Comparison of ENCODE assay signal across 23 cellular contexts in genomic region chr12:57143454-57143853, GRCh38. TPM values are rescaled to one million over a fixed set of nuclear protein-coding genes. Genes with fewer than 3 reads are reported as not detected.
DNase-seq lines count a peak whose midpoint lies in the region; ATAC-seq, FAIRE-seq and TF ChIP-seq lines count a peak whose summit lies in the region.
"Had no signal": no experiment of that assay in that cellular context is flagged by ENCODE, and none has a peak within 500 bp of the region (broad histone marks: within the 10 kb centered on the region; RNA-seq: fewer than 3 reads in every experiment).

No MANE protein-coding gene starts in this region.

- no peak for FAIRE-seq in K562 (lab: Jason Lieb, UNC)
- FAIRE-seq: endothelial cell of umbilical vein, H54 had no signal

- TF ChIP-seq RAD21 in K562 (CRISPR knock-in tag; conservative IDR thresholded peaks at IDR 0.05 in 1 of 2, IDR thresholded peaks at IDR 0.05 in 1 of 2) = no peak

- H3K9me1 ChIP-seq in K562 (ENCODE audit: control insufficient read depth, insufficient read depth, low read length) = no peaks in the 10 kb centered on the region

- DNase-seq in stimulated activated naive CD8-positive, alpha-beta T cell treated with anti-CD3 and anti-CD28 coated beads, Interleukin-15, Interleukin-2, amounts not matched to agents 100 U/mL and 50 U/mL, for 24 hours = no peak
- DNase-seq in K562 (ENCODE audit: extremely low read depth in 1 of 4, low spot score in 3 of 4) (no peak), neuronal stem cell (ENCODE audit: low spot score) (no peak), vagina (ENCODE audit: extremely low spot score in 2 of 2) (no peak), endothelial cell (ENCODE audit: low spot score) (no peak), NCI-H1417 treated with DMSO at 0.1 percent for 48 hours (lab: John Stamatoyannopoulos, UW) (no peak), nucleus accumbens (lab: John Stamatoyannopoulos, UW) (no peak)
- DNase-seq: colonic mucosa, COR-L47, KBM-7, NCI-H2081 treated with DMSO at 0.1 percent for 48 hours, NCI-H510A treated with DMSO at 0.1 percent for 48 hours, SHP77 treated with DMSO at 0.1 percent for 48 hours had no signal

- peaks cover 12 to 17% of the 10 kb centered on the region in 2 experiments; a peak in 3 of 5 replicates for H3K4me1 ChIP-seq in K562 (replicated peaks in 1 of 2; ENCODE audit: control insufficient read depth in 2 of 2, insufficient read depth in 2 of 2, low read length in 2 of 2)
- H3K4me1 ChIP-seq in neuronal stem cell (ENCODE audit: control insufficient read depth in 2 of 2, insufficient read depth in 1 of 2, low read depth in 1 of 2, low read length in 2 of 2) = peaks cover 4 to 16% of the 10 kb centered on the region in 2 donors
- H3K4me1 ChIP-seq in vagina = peaks cover 86% of the 10 kb centered on the region

- H3K4ac ChIP-seq in neuronal stem cell (ENCODE audit: low read length) = no peak overlapping the region

- H2AK5ac ChIP-seq in neuronal stem cell (ENCODE audit: low read depth, low read length) = no peak overlapping the region

- no TSS peak for BruUV-seq in K562 (replicated peaks; lab: Mats Ljungman, UMichigan)

- 21% methylated on average over 4 of the region's 4 CpGs for WGBS in K562 (ENCODE audit: insufficient coverage, low coverage, missing lambda C conversion rate)
- no CpG with 5 or more reads among the region's 4 CpGs for WGBS in neuronal stem cell (ENCODE audit: extremely low coverage in 2 of 2, insufficient read length in 2 of 2, insufficient replicate concordance in 1 of 2), 2 donors

- CTCF ChIA-PET in K562 (lab: Yijun Ruan, JAX; ENCODE audit: low intra/inter-chr PET ratio) = no interaction called here

- H2BK12ac ChIP-seq in neuronal stem cell (ENCODE audit: low read length) = no peak overlapping the region

- no peak overlapping the region for H4K8ac ChIP-seq in neuronal stem cell (ENCODE audit: low read depth, low read length)

- no peak for TF ChIP-seq CTCF in K562 (IDR thresholded peaks at IDR 0.05 in 2 of 3, conservative IDR thresholded peaks at IDR 0.05 in 1 of 3; ENCODE audit: insufficient read depth in 2 of 3, low read depth in 1 of 3, low read length in 3 of 3)
- no peak for TF ChIP-seq CTCF in vagina (IDR thresholded peaks at IDR 0.05)
- no peak for TF ChIP-seq CTCF in endothelial cell (IDR thresholded peaks at IDR 0.05; ENCODE audit: unreplicated experiment)

- peaks cover 6% of the 10 kb centered on the region for H3K79me1 ChIP-seq in neuronal stem cell (ENCODE audit: low read depth, low read length)

- peak overlapping the region; percentile 35 for H3K18ac ChIP-seq in neuronal stem cell (ENCODE audit: low read length)

- no peaks in the 10 kb centered on the region for H3K9me3 ChIP-seq in K562 (replicated peaks; ENCODE audit: control insufficient read depth, insufficient read depth, low read depth, low read length)
- H3K9me3 ChIP-seq in neuronal stem cell (replicated peaks in 1 of 2; ENCODE audit: control insufficient read depth in 2 of 2, insufficient read depth in 1 of 2, low read depth in 1 of 2, low read length in 2 of 2) = no peaks in the 10 kb centered on the region
- H3K9me3 ChIP-seq in vagina = no peaks in the 10 kb centered on the region
- H3K9me3 ChIP-seq: colonic mucosa, neutrophil had no signal

- no peak for ATAC-seq in stimulated activated naive CD8-positive, alpha-beta T cell treated with anti-CD3 and anti-CD28 coated beads, Interleukin-15, Interleukin-2, amounts not matched to agents 100 U/mL and 50 U/mL, for 24 hours
- ATAC-seq in K562 = no peak
- ATAC-seq: stimulated activated memory B cell treated with anti-CD40 and anti-IgM and Interleukin-4, amounts not matched to agents 10 μg/mL and 1 μg/mL and 100 μg/mL, for 72 hours; WTC11 had no signal

- H3K27ac ChIP-seq in K562 (ENCODE audit: extremely low read depth, low read depth, low read length) (no peak overlapping the region), neuronal stem cell (replicated peaks; ENCODE audit: low read length) (no peak overlapping the region), vagina (peak overlapping the region; percentile 81)
- H3K27ac ChIP-seq: colonic mucosa, neutrophil had no signal

- no peak overlapping the region for H4K91ac ChIP-seq in neuronal stem cell (ENCODE audit: low read depth, low read length, poor library complexity)

- H3K36me3 ChIP-seq in K562 (ENCODE audit: control insufficient read depth, insufficient read depth, low read length) (no peaks in the 10 kb centered on the region), neuronal stem cell (replicated peaks in 1 of 2; ENCODE audit: control insufficient read depth in 2 of 2, insufficient read depth in 2 of 2, low read length in 2 of 2) (peaks cover 49 to 98% of the 10 kb centered on the region in 2 donors), vagina (peaks cover 0 to 69% of the 10 kb centered on the region in 2 donors)
- H3K36me3 ChIP-seq: neutrophil had no signal

- TF ChIP-seq POLR2A in K562 (conservative IDR thresholded peaks at IDR 0.05) (no peak), vagina (IDR thresholded peaks at IDR 0.05) (no peak)

- peak overlapping the region in 1 of 2 experiments; percentile 42; a peak in 1 of 4 replicates for H3K9ac ChIP-seq in K562 (ENCODE audit: insufficient read depth in 1 of 2, low read depth in 2 of 2, low read length in 2 of 2)
- no peak overlapping the region for H3K9ac ChIP-seq in neuronal stem cell (ENCODE audit: low read depth, low read length, poor library complexity)

- no peaks in the 10 kb centered on the region for H3K4me1 Mint-ChIP-seq in stimulated activated naive CD8-positive, alpha-beta T cell treated with anti-CD3 and anti-CD28 coated beads, Interleukin-15, Interleukin-2, amounts not matched to agents 100 ng/mL and 50 ng/mL, for 24 hours (ENCODE audit: low read depth)
- peaks cover 30% of the 10 kb centered on the region for H3K4me1 Mint-ChIP-seq in endothelial cell (ENCODE audit: unreplicated experiment)

- POLR2A ChIA-PET in K562 (lab: Yijun Ruan, JAX) = interaction anchor here (0.9 kb wide), 1 partner anchor 83 kb away, joined by 3 read pairs; no protein-coding TSS in a partner anchor

- 0 out of 2 replicates have a peak, but pooled peaks cover 3% of the 10 kb centered on the region for H4K20me1 ChIP-seq in K562 (replicated peaks; ENCODE audit: control insufficient read depth, insufficient read depth, low read length)

- H3K27me3 ChIP-seq in K562 (ENCODE audit: control insufficient read depth in 2 of 2, insufficient read depth in 2 of 2, low read length in 2 of 2) (peaks cover 0 to 11% of the 10 kb centered on the region in 2 experiments; a peak in 2 of 5 replicates), neuronal stem cell (ENCODE audit: control insufficient read depth in 3 of 3, insufficient read depth in 3 of 3, low read depth in 1 of 3, low read length in 3 of 3) (no peaks in the 10 kb centered on the region), vagina (no peaks in the 10 kb centered on the region)
- H3K27me3 ChIP-seq: colonic mucosa, neutrophil had no signal

- no peak overlapping the region for H3K23ac ChIP-seq in neuronal stem cell (ENCODE audit: low read depth, low read length, poor library complexity)

- no peaks in the 10 kb centered on the region for H3K79me2 ChIP-seq in K562 (ENCODE audit: control insufficient read depth, insufficient read depth, low read length)

- no peak overlapping the region for H2BK15ac ChIP-seq in neuronal stem cell (ENCODE audit: low read length)

- H3K14ac ChIP-seq in neuronal stem cell (ENCODE audit: low read length) = no peak overlapping the region

- H2AFZ ChIP-seq in K562 (ENCODE audit: low read depth, low read length) (no peak overlapping the region), neuronal stem cell (ENCODE audit: low read length) (no peak overlapping the region)

- no peaks in the 10 kb centered on the region for H3K27me3 Mint-ChIP-seq in stimulated activated naive CD8-positive, alpha-beta T cell treated with anti-CD3 and anti-CD28 coated beads, Interleukin-15, Interleukin-2, amounts not matched to agents 100 ng/mL and 50 ng/mL, for 24 hours
- H3K27me3 Mint-ChIP-seq in endothelial cell (ENCODE audit: unreplicated experiment) = peaks cover 16% of the 10 kb centered on the region
- H3K27me3 Mint-ChIP-seq: stimulated activated memory B cell treated with anti-CD40 and anti-IgM and Interleukin-4, amounts not matched to agents 10 μg/mL and 1 μg/mL and 100 μg/mL, for 72 hours had no signal

- no peaks in the 10 kb centered on the region for H3K9me3 Mint-ChIP-seq in stimulated activated naive CD8-positive, alpha-beta T cell treated with anti-CD3 and anti-CD28 coated beads, Interleukin-15, Interleukin-2, amounts not matched to agents 100 ng/mL and 50 ng/mL, for 24 hours
- H3K9me3 Mint-ChIP-seq in endothelial cell (ENCODE audit: unreplicated experiment) = no peaks in the 10 kb centered on the region
- H3K9me3 Mint-ChIP-seq: mesothelial cell of epicardium; stimulated activated memory B cell treated with anti-CD40 and anti-IgM and Interleukin-4, amounts not matched to agents 10 μg/mL and 1 μg/mL and 100 μg/mL, for 72 hours; T-helper 2 cell treated with Interferon-gamma antibody and Interleukin-4, amounts not matched to agents 5 μg/mL and 100 μg/mL, for 36 hours; WTC11 had no signal

- no peak overlapping the region for H2BK5ac ChIP-seq in neuronal stem cell (ENCODE audit: low read length)

- H3K4me2 ChIP-seq in K562 (ENCODE audit: insufficient read depth, low read length) (no peak overlapping the region), neuronal stem cell (ENCODE audit: insufficient read depth, low read length, poor library complexity, severe bottlenecking) (no peak overlapping the region)

- TF ChIP-seq EP300 in K562 (IDR thresholded peaks at IDR 0.05; ENCODE audit: low read length) = no peak

- in situ Hi-C loops in K562 (cut with MboI) = no loop called here

- H3K27ac Mint-ChIP-seq in stimulated activated naive CD8-positive, alpha-beta T cell treated with anti-CD3 and anti-CD28 coated beads, Interleukin-15, Interleukin-2, amounts not matched to agents 100 ng/mL and 50 ng/mL, for 24 hours = peak overlapping the region; percentile 29
- H3K27ac Mint-ChIP-seq in endothelial cell (ENCODE audit: unreplicated experiment) = no peak overlapping the region
- H3K27ac Mint-ChIP-seq: stimulated activated memory B cell treated with anti-CD40 and anti-IgM and Interleukin-4, amounts not matched to agents 10 μg/mL and 1 μg/mL and 100 μg/mL, for 72 hours; T-helper 2 cell treated with Interferon-gamma antibody and Interleukin-4, amounts not matched to agents 5 μg/mL and 100 μg/mL, for 36 hours; WTC11 had no signal

- H3K4me3 ChIP-seq in K562 (no peak overlapping the region), neuronal stem cell (ENCODE audit: low read length in 2 of 2) (no peak overlapping the region), vagina (no peak overlapping the region)
- H3K4me3 ChIP-seq: colonic mucosa had no signal

- no peak overlapping the region for H3K4me3 Mint-ChIP-seq in stimulated activated naive CD8-positive, alpha-beta T cell treated with anti-CD3 and anti-CD28 coated beads, Interleukin-15, Interleukin-2, amounts not matched to agents 100 ng/mL and 50 ng/mL, for 24 hours
- no peak overlapping the region for H3K4me3 Mint-ChIP-seq in endothelial cell (ENCODE audit: unreplicated experiment)
- H3K4me3 Mint-ChIP-seq: mesothelial cell of epicardium; stimulated activated memory B cell treated with anti-CD40 and anti-IgM and Interleukin-4, amounts not matched to agents 10 μg/mL and 1 μg/mL and 100 μg/mL, for 72 hours; T-helper 2 cell treated with Interferon-gamma antibody and Interleukin-4, amounts not matched to agents 5 μg/mL and 100 μg/mL, for 36 hours; WTC11 had no signal

- no peak overlapping the region for H2BK120ac ChIP-seq in neuronal stem cell (ENCODE audit: low read depth, low read length)

- intact Hi-C loops in K562 (cut with micrococcal nuclease) (no loop called here), vagina (cut with DNase I) (no loop called here)

- H3K36me3 Mint-ChIP-seq in stimulated activated naive CD8-positive, alpha-beta T cell treated with anti-CD3 and anti-CD28 coated beads, Interleukin-15, Interleukin-2, amounts not matched to agents 100 ng/mL and 50 ng/mL, for 24 hours (ENCODE audit: low read depth) = no peaks in the 10 kb centered on the region
- peaks cover 11% of the 10 kb centered on the region for H3K36me3 Mint-ChIP-seq in endothelial cell (ENCODE audit: low read depth, unreplicated experiment)
- H3K36me3 Mint-ChIP-seq: stimulated activated memory B cell treated with anti-CD40 and anti-IgM and Interleukin-4, amounts not matched to agents 10 μg/mL and 1 μg/mL and 100 μg/mL, for 72 hours had no signal

RNA-seq across cellular contexts. Expression of gene LRP1-AS, which starts 4.0 kb away (rescaled TPM):
- total RNA-seq in K562 (2011; cell fraction: chromatin; rRNA removed; ENCODE audit: low replicate concordance) = not detected in 2 replicates
- not detected in 2 replicates for total RNA-seq in K562 (2011; cell fraction: nucleolus; rRNA removed)
- not detected in 2 replicates for total RNA-seq in K562 (2011; cell fraction: nucleoplasm; rRNA removed)
- total RNA-seq in K562 (2014; rRNA removed) (not detected in 2 replicates), K562 (2014; rRNA removed; fragmentation: Illumina TruSeq; extraction: Trizol) (not detected in 2 replicates), K562 (2015; rRNA removed; fragmentation: Illumina TruSeq; extraction: Trizol) (not detected in 2 replicates), K562 (2021) (not detected in 2 replicates), vagina (not detected), endothelial cell (ENCODE audit: unreplicated experiment) (0.46 TPM)
- polyA plus RNA-seq in K562 (2011; rRNA removed) (not detected in 2 replicates), K562 (2014; fragmentation: Illumina TruSeq; extraction: Trizol) (not detected in 2 replicates), K562 (2014; fragmentation: Nextera tagmentation; extraction: Ambion mirVana) (not detected), K562 (2014; rRNA removed) (not detected in 2 replicates)
- not detected in 2 replicates for polyA plus RNA-seq in K562 (2011; cell fraction: cytosol; rRNA removed)
- not detected in 2 replicates for polyA plus RNA-seq in K562 (2011; cell fraction: nucleus; rRNA removed)
- not detected in 2 replicates for polyA plus RNA-seq in K562 (2012)
- not detected in 2 replicates for polyA minus RNA-seq in K562 (2011; rRNA and poly(A)+ RNA removed)
- polyA minus RNA-seq in K562 (2011; cell fraction: cytosol; rRNA and poly(A)+ RNA removed) = not detected in 2 replicates
- not detected in 2 replicates for polyA minus RNA-seq in K562 (2011; cell fraction: nucleus; rRNA and poly(A)+ RNA removed)
- not detected for polyA plus RNA-seq in neuronal stem cell (2013, experiment 1 of 2)
- polyA plus RNA-seq in neuronal stem cell (2013, experiment 2 of 2) = not detected
- total RNA-seq: colonic mucosa, endothelial cell of umbilical vein, fibroblast of villous mesenchyme, kidney epithelial cell, mesothelial cell of epicardium, WTC11 had no signal
- polyA plus RNA-seq: endothelial cell of umbilical vein had no signal

RNA-seq across cellular contexts. Expression of gene LRP1, which starts 15.2 kb away (rescaled TPM):
- 2.3 and 6.7 TPM in 2 replicates for total RNA-seq in K562 (2011; cell fraction: chromatin; rRNA removed; ENCODE audit: low replicate concordance)
- total RNA-seq in K562 (2011; cell fraction: nucleolus; rRNA removed) = 1.8 and 3.5 TPM in 2 replicates
- total RNA-seq in K562 (2011; cell fraction: nucleoplasm; rRNA removed) = 2.2 and 5.4 TPM in 2 replicates
- total RNA-seq in K562 (2014; rRNA removed) = 0.18 and 0.29 TPM in 2 replicates
- total RNA-seq in K562 (2014; rRNA removed; fragmentation: Illumina TruSeq; extraction: Trizol) = 0.03 and 0.04 TPM in 2 replicates
- total RNA-seq in K562 (2015; rRNA removed; fragmentation: Illumina TruSeq; extraction: Trizol) = 0.11 and 0.36 TPM in 2 replicates
- total RNA-seq in K562 (2021) = 0.64 and 1.1 TPM in 2 replicates
- 0.28 and 0.45 TPM in 2 replicates for polyA plus RNA-seq in K562 (2011; rRNA removed)
- 0.27 and 0.66 TPM in 2 replicates for polyA plus RNA-seq in K562 (2011; cell fraction: cytosol; rRNA removed)
- polyA plus RNA-seq in K562 (2011; cell fraction: nucleus; rRNA removed) = 1.5 and 1.9 TPM in 2 replicates
- 0.33 and 1.8 TPM in 2 replicates for polyA plus RNA-seq in K562 (2012)
- 0.13 and 0.15 TPM in 2 replicates for polyA plus RNA-seq in K562 (2014; fragmentation: Illumina TruSeq; extraction: Trizol)
- not detected for polyA plus RNA-seq in K562 (2014; fragmentation: Nextera tagmentation; extraction: Ambion mirVana)
- polyA plus RNA-seq in K562 (2014; rRNA removed) = 0.19 and 0.45 TPM in 2 replicates
- polyA minus RNA-seq in K562 (2011; rRNA and poly(A)+ RNA removed) = 1.9 and 2.0 TPM in 2 replicates
- polyA minus RNA-seq in K562 (2011; cell fraction: cytosol; rRNA and poly(A)+ RNA removed) = 2.4 and 4.2 TPM in 2 replicates
- 0.40 and 2.8 TPM in 2 replicates for polyA minus RNA-seq in K562 (2011; cell fraction: nucleus; rRNA and poly(A)+ RNA removed)
- 13.3 TPM for polyA plus RNA-seq in neuronal stem cell (2013, experiment 1 of 2)
- 12.4 TPM for polyA plus RNA-seq in neuronal stem cell (2013, experiment 2 of 2)
- 477 TPM for total RNA-seq in vagina
- total RNA-seq in endothelial cell (ENCODE audit: unreplicated experiment) = 24.7 TPM

RNA-seq across cellular contexts. Expression of gene STAT6, which starts 32.3 kb away (rescaled TPM):
- 105 and 231 TPM in 2 replicates for total RNA-seq in K562 (2011; cell fraction: chromatin; rRNA removed; ENCODE audit: low replicate concordance)
- total RNA-seq in K562 (2011; cell fraction: nucleolus; rRNA removed) = 112 and 138 TPM in 2 replicates
- 110 and 156 TPM in 2 replicates for total RNA-seq in K562 (2011; cell fraction: nucleoplasm; rRNA removed)
- total RNA-seq in K562 (2014; rRNA removed) = 20.8 and 28.2 TPM in 2 replicates
- total RNA-seq in K562 (2014; rRNA removed; fragmentation: Illumina TruSeq; extraction: Trizol) = 17.1 and 18.6 TPM in 2 replicates
- 24.9 and 26.5 TPM in 2 replicates for total RNA-seq in K562 (2015; rRNA removed; fragmentation: Illumina TruSeq; extraction: Trizol)
- 32.7 and 38.4 TPM in 2 replicates for total RNA-seq in K562 (2021)
- 40.1 and 60.0 TPM in 2 replicates for polyA plus RNA-seq in K562 (2011; rRNA removed)
- 48.3 and 61.6 TPM in 2 replicates for polyA plus RNA-seq in K562 (2011; cell fraction: cytosol; rRNA removed)
- 178 and 185 TPM in 2 replicates for polyA plus RNA-seq in K562 (2011; cell fraction: nucleus; rRNA removed)
- polyA plus RNA-seq in K562 (2012) = 44.3 and 71.7 TPM in 2 replicates
- 48.2 and 49.5 TPM in 2 replicates for polyA plus RNA-seq in K562 (2014; fragmentation: Illumina TruSeq; extraction: Trizol)
- polyA plus RNA-seq in K562 (2014; fragmentation: Nextera tagmentation; extraction: Ambion mirVana) = 1 to 10 TPM; 2.4 to 4.3 TPM
- polyA plus RNA-seq in K562 (2014; rRNA removed) = 37.9 and 38.4 TPM in 2 replicates
- polyA minus RNA-seq in K562 (2011; rRNA and poly(A)+ RNA removed) = 25.6 and 31.5 TPM in 2 replicates
- 18.7 and 19.9 TPM in 2 replicates for polyA minus RNA-seq in K562 (2011; cell fraction: cytosol; rRNA and poly(A)+ RNA removed)
- 30.0 and 42.1 TPM in 2 replicates for polyA minus RNA-seq in K562 (2011; cell fraction: nucleus; rRNA and poly(A)+ RNA removed)
- polyA plus RNA-seq in neuronal stem cell (2013, experiment 1 of 2) = 9.9 TPM
- polyA plus RNA-seq in neuronal stem cell (2013, experiment 2 of 2) = 8.0 TPM
- total RNA-seq in vagina = 146 TPM
- 139 TPM for total RNA-seq in endothelial cell (ENCODE audit: unreplicated experiment)

RNA-seq across cellular contexts. Expression of gene NAB2, which starts 54.5 kb away (rescaled TPM):
- 43.5 and 96.8 TPM in 2 replicates for total RNA-seq in K562 (2011; cell fraction: chromatin; rRNA removed; ENCODE audit: low replicate concordance)
- 51.2 and 57.5 TPM in 2 replicates for total RNA-seq in K562 (2011; cell fraction: nucleolus; rRNA removed)
- 40.4 and 43.3 TPM in 2 replicates for total RNA-seq in K562 (2011; cell fraction: nucleoplasm; rRNA removed)
- 32.0 and 32.8 TPM in 2 replicates for total RNA-seq in K562 (2014; rRNA removed)
- total RNA-seq in K562 (2014; rRNA removed; fragmentation: Illumina TruSeq; extraction: Trizol) = 11.8 and 14.2 TPM in 2 replicates
- 16.9 and 18.8 TPM in 2 replicates for total RNA-seq in K562 (2015; rRNA removed; fragmentation: Illumina TruSeq; extraction: Trizol)
- total RNA-seq in K562 (2021) = 23.4 and 36.0 TPM in 2 replicates
- polyA plus RNA-seq in K562 (2011; rRNA removed) = 25.8 and 30.9 TPM in 2 replicates
- polyA plus RNA-seq in K562 (2011; cell fraction: cytosol; rRNA removed) = 26.8 and 51.9 TPM in 2 replicates
- 53.7 and 85.9 TPM in 2 replicates for polyA plus RNA-seq in K562 (2011; cell fraction: nucleus; rRNA removed)
- 23.3 and 27.5 TPM in 2 replicates for polyA plus RNA-seq in K562 (2012)
- polyA plus RNA-seq in K562 (2014; fragmentation: Illumina TruSeq; extraction: Trizol) = 20.4 and 30.2 TPM in 2 replicates
- under 1 TPM; 0.45 to 0.52 TPM for polyA plus RNA-seq in K562 (2014; fragmentation: Nextera tagmentation; extraction: Ambion mirVana)
- polyA plus RNA-seq in K562 (2014; rRNA removed) = 30.4 and 40.9 TPM in 2 replicates
- polyA minus RNA-seq in K562 (2011; rRNA and poly(A)+ RNA removed) = 13.8 and 22.0 TPM in 2 replicates
- 16.5 and 18.6 TPM in 2 replicates for polyA minus RNA-seq in K562 (2011; cell fraction: cytosol; rRNA and poly(A)+ RNA removed)
- polyA minus RNA-seq in K562 (2011; cell fraction: nucleus; rRNA and poly(A)+ RNA removed) = 14.9 and 18.6 TPM in 2 replicates
- 51.0 TPM for polyA plus RNA-seq in neuronal stem cell (2013, experiment 1 of 2)
- polyA plus RNA-seq in neuronal stem cell (2013, experiment 2 of 2) = 47.9 TPM
- total RNA-seq in vagina = 34.4 TPM
- 14.0 TPM for total RNA-seq in endothelial cell (ENCODE audit: unreplicated experiment)

Comparison
In these comparisons a context has a peak if more than half of its experiments do, and no peak if none do; other contexts are left out.
1. RNA of gene LRP1, which starts 15.2 kb away (total RNA-seq): 477 TPM in vagina (single experiment); 24.7 TPM in endothelial cell (single experiment) and 0.03 to 6.7 TPM in K562; every median in the first group is over 10 times any median in the second.